Comparison of ENCODE assay signal across 25 cellular contexts in genomic region chr17:56884483-56885144, GRCh38. TPM values are rescaled to one million over a fixed set of nuclear protein-coding genes. Genes with fewer than 3 reads are reported as not detected.
DNase-seq lines count a peak whose midpoint lies in the region; ATAC-seq and TF ChIP-seq lines count a peak whose summit lies in the region.
"Had no signal": no experiment of that assay in that cellular context is flagged by ENCODE, and none has a peak within 500 bp of the region (broad histone marks: within the 10 kb centered on the region; RNA-seq: fewer than 3 reads in every experiment).

No MANE protein-coding gene starts in this region.

- no peaks in the 10 kb centered on the region for H3K4me1 Mint-ChIP-seq in activated CD8-positive, alpha-beta T cell treated with anti-CD3 and anti-CD28 coated beads for 36 hours (ENCODE audit: low read depth)
- H3K4me1 Mint-ChIP-seq in activated CD8-positive, alpha-beta T cell treated with anti-CD3 and anti-CD28 coated beads, Interleukin-2, amount 10 ng/mL, durations not matched to agents 7 days and 5 days (ENCODE audit: low read depth), result no peaks in the 10 kb centered on the region
- peaks cover 18% of the 10 kb centered on the region for H3K4me1 Mint-ChIP-seq in activated T-helper 17 cell treated with anti-CD3 and anti-CD28 coated beads, Interleukin-2, amount 50 U/mL, for 72 hours
- peaks cover 12% of the 10 kb centered on the region for H3K4me1 Mint-ChIP-seq in endothelial cell (ENCODE audit: unreplicated experiment)
- H3K4me1 Mint-ChIP-seq: activated naive CD4-positive, alpha-beta T cell treated with anti-CD3 and anti-CD28 coated beads, Interleukin-2, amount 50 U/mL, for 24 hours; nephron progenitor cell had no signal

- H4K8ac ChIP-seq in neuronal stem cell (ENCODE audit: low read depth, low read length), result no peak overlapping the region

- no peak overlapping the region for H3K9ac ChIP-seq in neuronal stem cell (ENCODE audit: low read depth, low read length, poor library complexity)

- ATAC-seq in activated CD8-positive, alpha-beta T cell treated with anti-CD3 and anti-CD28 coated beads for 36 hours, result peak; percentile 47
- no peak for ATAC-seq in activated CD8-positive, alpha-beta T cell treated with anti-CD3 and anti-CD28 coated beads, Interleukin-2, amount 10 ng/mL, durations not matched to agents 7 days and 5 days
- ATAC-seq in activated T-helper 17 cell treated with anti-CD3 and anti-CD28 coated beads, Interleukin-2, amount 50 U/mL, for 72 hours (replicated peaks), result peak; percentile 54
- ATAC-seq: left ventricle myocardium superior had no signal

- DNase-seq in activated CD8-positive, alpha-beta T cell treated with anti-CD3 and anti-CD28 coated beads for 36 hours, result no peak
- no peak for DNase-seq in activated CD8-positive, alpha-beta T cell treated with anti-CD3 and anti-CD28 coated beads, Interleukin-2, amount 10 ng/mL, durations not matched to agents 7 days and 5 days
- DNase-seq in NCI-H1417 (lab: John Stamatoyannopoulos, UW) (peak in 2 of 3 experiments; percentile 46 to 81), neuronal stem cell (ENCODE audit: low spot score) (no peak), NCI-H510A (lab: John Stamatoyannopoulos, UW) (no peak), endothelial cell (ENCODE audit: low spot score) (no peak), NCI-H82 treated with DMSO at 0.1 percent for 48 hours (lab: John Stamatoyannopoulos, UW; ENCODE audit: unreplicated experiment) (no peak)
- DNase-seq: activated CD4-positive, alpha-beta T cell treated with anti-CD3 and anti-CD28 coated beads, Interleukin-2, amount 50 U/mL, for 48 hours; activated T-cell treated with anti-CD3 and anti-CD28 coated beads, Interleukin-2, amount 50 U/mL, for 1 hour; BE2C; EL; erythroblast; foreskin melanocyte; KG1; left ventricle myocardium superior; midbrain; NCI-H187; NCI-H446; nephron progenitor cell; RPMI8226; sigmoid colon; stimulated activated CD8-positive, alpha-beta memory T cell treated with anti-CD3 and anti-CD28 coated beads, Interleukin-4, amount 100 ng/mL, for 48 hours had no signal

- peaks cover 0 to 1% of the 10 kb centered on the region in 2 donors for H3K36me3 ChIP-seq in neuronal stem cell (replicated peaks in 1 of 2; ENCODE audit: control insufficient read depth in 2 of 2, insufficient read depth in 2 of 2, low read length in 2 of 2)
- H3K36me3 ChIP-seq: BE2C had no signal

- H4K91ac ChIP-seq in neuronal stem cell (ENCODE audit: low read depth, low read length, poor library complexity), result no peak overlapping the region

- H2AK5ac ChIP-seq in neuronal stem cell (ENCODE audit: low read depth, low read length), result no peak overlapping the region

- H3K27ac Mint-ChIP-seq in activated CD8-positive, alpha-beta T cell treated with anti-CD3 and anti-CD28 coated beads for 36 hours, result no peak overlapping the region
- H3K27ac Mint-ChIP-seq in activated CD8-positive, alpha-beta T cell treated with anti-CD3 and anti-CD28 coated beads, Interleukin-2, amount 10 ng/mL, durations not matched to agents 7 days and 5 days, result no peak overlapping the region
- H3K27ac Mint-ChIP-seq in activated T-helper 17 cell treated with anti-CD3 and anti-CD28 coated beads, Interleukin-2, amount 50 U/mL, for 72 hours, result peak overlapping the region; percentile 20
- H3K27ac Mint-ChIP-seq in endothelial cell (ENCODE audit: unreplicated experiment), result no peak overlapping the region
- H3K27ac Mint-ChIP-seq: activated naive CD4-positive, alpha-beta T cell treated with anti-CD3 and anti-CD28 coated beads, Interleukin-2, amount 50 U/mL, for 24 hours; nephron progenitor cell had no signal

- TF ChIP-seq CTCF in activated CD8-positive, alpha-beta T cell treated with anti-CD3 and anti-CD28 coated beads for 36 hours (IDR thresholded peaks at IDR 0.05), result no peak
- no peak for TF ChIP-seq CTCF in endothelial cell (IDR thresholded peaks at IDR 0.05; ENCODE audit: unreplicated experiment)

- no peak overlapping the region for H2BK12ac ChIP-seq in neuronal stem cell (ENCODE audit: low read length)

- POLR2A ChIA-PET in activated CD8-positive, alpha-beta T cell treated with anti-CD3 and anti-CD28 coated beads for 36 hours (lab: Charles Lee), result interaction anchor here (0.6 to 2.1 kb wide), 3 partner anchors 8 to 14 kb away, joined by 3 to 5 read pairs (median 4); no protein-coding TSS in a partner anchor
- POLR2A ChIA-PET in activated CD8-positive, alpha-beta T cell treated with anti-CD3 and anti-CD28 coated beads, Interleukin-2, amount 10 ng/mL, durations not matched to agents 7 days and 5 days (lab: Charles Lee), result no interaction called here

- no peaks in the 10 kb centered on the region for H3K27me3 ChIP-seq in neuronal stem cell (ENCODE audit: control insufficient read depth in 3 of 3, insufficient read depth in 3 of 3, low read depth in 1 of 3, low read length in 3 of 3)
- H3K27me3 ChIP-seq: sigmoid colon had no signal

- peak overlapping the region; percentile 35 for H3K23ac ChIP-seq in neuronal stem cell (ENCODE audit: low read depth, low read length, poor library complexity)

- no peak overlapping the region for H2BK5ac ChIP-seq in neuronal stem cell (ENCODE audit: low read length)

- H2BK15ac ChIP-seq in neuronal stem cell (ENCODE audit: low read length), result no peak overlapping the region

- peaks cover 8 to 13% of the 10 kb centered on the region in 2 donors for H3K9me3 ChIP-seq in neuronal stem cell (replicated peaks in 1 of 2; ENCODE audit: control insufficient read depth in 2 of 2, insufficient read depth in 1 of 2, low read depth in 1 of 2, low read length in 2 of 2)
- H3K9me3 ChIP-seq: BE2C, sigmoid colon had no signal

- peaks cover 20% of the 10 kb centered on the region for H3K9me3 Mint-ChIP-seq in activated CD8-positive, alpha-beta T cell treated with anti-CD3 and anti-CD28 coated beads for 36 hours
- peaks cover 9% of the 10 kb centered on the region for H3K9me3 Mint-ChIP-seq in activated CD8-positive, alpha-beta T cell treated with anti-CD3 and anti-CD28 coated beads, Interleukin-2, amount 10 ng/mL, durations not matched to agents 7 days and 5 days (ENCODE audit: insufficient read depth)
- peaks cover 3% of the 10 kb centered on the region for H3K9me3 Mint-ChIP-seq in activated T-helper 17 cell treated with anti-CD3 and anti-CD28 coated beads, Interleukin-2, amount 50 U/mL, for 72 hours
- H3K9me3 Mint-ChIP-seq in endothelial cell (ENCODE audit: unreplicated experiment), result peaks cover 7% of the 10 kb centered on the region
- H3K9me3 Mint-ChIP-seq: activated naive CD4-positive, alpha-beta T cell treated with anti-CD3 and anti-CD28 coated beads, Interleukin-2, amount 50 U/mL, for 24 hours had no signal

- no peak overlapping the region for H3K18ac ChIP-seq in neuronal stem cell (ENCODE audit: low read length)

- H2BK120ac ChIP-seq in neuronal stem cell (ENCODE audit: low read depth, low read length), result no peak overlapping the region

- CTCF ChIA-PET in activated CD8-positive, alpha-beta T cell treated with anti-CD3 and anti-CD28 coated beads for 36 hours (lab: Charles Lee), result interaction anchor here (1.1 to 2.1 kb wide), 2 partner anchors 8 to 59 kb away, joined by 3 to 7 read pairs; no protein-coding TSS in a partner anchor
- CTCF ChIA-PET in activated CD8-positive, alpha-beta T cell treated with anti-CD3 and anti-CD28 coated beads, Interleukin-2, amount 10 ng/mL, durations not matched to agents 7 days and 5 days (lab: Charles Lee), result interaction anchor here (1.1 to 1.5 kb wide), 2 partner anchors 55 to 65 kb away, joined by 3 read pairs; no protein-coding TSS in a partner anchor

- no peak overlapping the region for H3K27ac ChIP-seq in neuronal stem cell (replicated peaks; ENCODE audit: low read length)
- H3K27ac ChIP-seq: sigmoid colon, SK-N-MC had no signal

- H3K4me3 ChIP-seq in neuronal stem cell (ENCODE audit: low read length in 2 of 2), result no peak overlapping the region
- H3K4me3 ChIP-seq: sigmoid colon, SK-N-MC had no signal

- no peak overlapping the region for H2AFZ ChIP-seq in neuronal stem cell (ENCODE audit: low read length)

- H3K27me3 Mint-ChIP-seq in activated CD8-positive, alpha-beta T cell treated with anti-CD3 and anti-CD28 coated beads for 36 hours, result no peaks in the 10 kb centered on the region
- H3K27me3 Mint-ChIP-seq in activated CD8-positive, alpha-beta T cell treated with anti-CD3 and anti-CD28 coated beads, Interleukin-2, amount 10 ng/mL, durations not matched to agents 7 days and 5 days (ENCODE audit: low read depth), result no peaks in the 10 kb centered on the region
- H3K27me3 Mint-ChIP-seq in activated T-helper 17 cell treated with anti-CD3 and anti-CD28 coated beads, Interleukin-2, amount 50 U/mL, for 72 hours, result no peaks in the 10 kb centered on the region
- H3K27me3 Mint-ChIP-seq in endothelial cell (ENCODE audit: unreplicated experiment), result peaks cover 6% of the 10 kb centered on the region
- H3K27me3 Mint-ChIP-seq: activated naive CD4-positive, alpha-beta T cell treated with anti-CD3 and anti-CD28 coated beads, Interleukin-2, amount 50 U/mL, for 24 hours had no signal

- no peaks in the 10 kb centered on the region for H3K4me1 ChIP-seq in neuronal stem cell (ENCODE audit: control insufficient read depth in 2 of 2, insufficient read depth in 1 of 2, low read depth in 1 of 2, low read length in 2 of 2)
- H3K4me1 ChIP-seq: BE2C, sigmoid colon had no signal

- no peak overlapping the region for H3K4me3 Mint-ChIP-seq in activated CD8-positive, alpha-beta T cell treated with anti-CD3 and anti-CD28 coated beads for 36 hours
- H3K4me3 Mint-ChIP-seq in activated CD8-positive, alpha-beta T cell treated with anti-CD3 and anti-CD28 coated beads, Interleukin-2, amount 10 ng/mL, durations not matched to agents 7 days and 5 days, result no peak overlapping the region
- H3K4me3 Mint-ChIP-seq in activated T-helper 17 cell treated with anti-CD3 and anti-CD28 coated beads, Interleukin-2, amount 50 U/mL, for 72 hours, result no peak overlapping the region
- H3K4me3 Mint-ChIP-seq in endothelial cell (ENCODE audit: unreplicated experiment), result no peak overlapping the region
- H3K4me3 Mint-ChIP-seq: activated naive CD4-positive, alpha-beta T cell treated with anti-CD3 and anti-CD28 coated beads, Interleukin-2, amount 50 U/mL, for 24 hours; nephron progenitor cell had no signal

- no peak overlapping the region for H3K4me2 ChIP-seq in neuronal stem cell (ENCODE audit: insufficient read depth, low read length, poor library complexity, severe bottlenecking)

- H3K36me3 Mint-ChIP-seq in activated CD8-positive, alpha-beta T cell treated with anti-CD3 and anti-CD28 coated beads for 36 hours (ENCODE audit: low read depth), result peaks cover 39% of the 10 kb centered on the region
- peaks cover 39% of the 10 kb centered on the region for H3K36me3 Mint-ChIP-seq in activated CD8-positive, alpha-beta T cell treated with anti-CD3 and anti-CD28 coated beads, Interleukin-2, amount 10 ng/mL, durations not matched to agents 7 days and 5 days (ENCODE audit: low read depth)
- H3K36me3 Mint-ChIP-seq in activated T-helper 17 cell treated with anti-CD3 and anti-CD28 coated beads, Interleukin-2, amount 50 U/mL, for 72 hours (ENCODE audit: low read depth), result peaks cover 41% of the 10 kb centered on the region
- peaks cover 15% of the 10 kb centered on the region for H3K36me3 Mint-ChIP-seq in endothelial cell (ENCODE audit: low read depth, unreplicated experiment)

- H3K4ac ChIP-seq in neuronal stem cell (ENCODE audit: low read length), result no peak overlapping the region

- no peaks in the 10 kb centered on the region for H3K79me1 ChIP-seq in neuronal stem cell (ENCODE audit: low read depth, low read length)

- H3K14ac ChIP-seq in neuronal stem cell (ENCODE audit: low read length), result no peak overlapping the region

- intact Hi-C loops in activated CD8-positive, alpha-beta T cell treated with anti-CD3 and anti-CD28 coated beads for 36 hours (cut with micrococcal nuclease), result no loop called here

- no CpG with 5 or more reads among the region's 3 CpGs for WGBS in neuronal stem cell (ENCODE audit: extremely low coverage in 2 of 2, insufficient read length in 2 of 2, insufficient replicate concordance in 1 of 2), 2 donors

RNA-seq across cellular contexts. Expression of gene TRIM25, which starts 29.2 kb away (rescaled TPM):
- 10 to 100 TPM; 94.2 to 95.6 TPM for total RNA-seq in activated CD8-positive, alpha-beta T cell treated with anti-CD3 and anti-CD28 coated beads for 36 hours
- total RNA-seq in activated CD8-positive, alpha-beta T cell treated with anti-CD3 and anti-CD28 coated beads, Interleukin-2, amount 10 ng/mL, durations not matched to agents 7 days and 5 days, result 100 to 1,000 TPM; 131 to 142 TPM
- 100 to 1,000 TPM; 121 to 285 TPM for total RNA-seq in activated T-helper 17 cell treated with anti-CD3 and anti-CD28 coated beads, Interleukin-2, amount 50 U/mL, for 72 hours
- 9.0 TPM for polyA plus RNA-seq in neuronal stem cell (2013, experiment 1 of 2)
- polyA plus RNA-seq in neuronal stem cell (2013, experiment 2 of 2), result 8.7 TPM
- 13.8 TPM for total RNA-seq in endothelial cell (ENCODE audit: unreplicated experiment)

RNA-seq across cellular contexts. Expression of gene DGKE, which starts 50.7 kb away (rescaled TPM):
- 10 to 100 TPM; 25.1 to 29.0 TPM for total RNA-seq in activated CD8-positive, alpha-beta T cell treated with anti-CD3 and anti-CD28 coated beads for 36 hours
- 10 to 100 TPM; 30.8 to 31.1 TPM for total RNA-seq in activated CD8-positive, alpha-beta T cell treated with anti-CD3 and anti-CD28 coated beads, Interleukin-2, amount 10 ng/mL, durations not matched to agents 7 days and 5 days
- 10 to 100 TPM; 44.1 to 49.9 TPM for total RNA-seq in activated T-helper 17 cell treated with anti-CD3 and anti-CD28 coated beads, Interleukin-2, amount 50 U/mL, for 72 hours
- 3.7 TPM for polyA plus RNA-seq in neuronal stem cell (2013, experiment 1 of 2)
- polyA plus RNA-seq in neuronal stem cell (2013, experiment 2 of 2), result 3.2 TPM
- total RNA-seq in endothelial cell (ENCODE audit: unreplicated experiment), result 3.3 TPM

RNA-seq across cellular contexts. Expression of gene C17orf67, which starts 50.9 kb away (rescaled TPM):
- total RNA-seq in activated CD8-positive, alpha-beta T cell treated with anti-CD3 and anti-CD28 coated beads for 36 hours, result 1 to 10 TPM; 2.3 TPM
- total RNA-seq in activated CD8-positive, alpha-beta T cell treated with anti-CD3 and anti-CD28 coated beads, Interleukin-2, amount 10 ng/mL, durations not matched to agents 7 days and 5 days, result 1 to 10 TPM; 3.1 to 3.2 TPM
- 1 to 10 TPM; 5.0 to 5.6 TPM for total RNA-seq in activated T-helper 17 cell treated with anti-CD3 and anti-CD28 coated beads, Interleukin-2, amount 50 U/mL, for 72 hours
- polyA plus RNA-seq in neuronal stem cell (2013, experiment 1 of 2), result 1.4 TPM
- 1.4 TPM for polyA plus RNA-seq in neuronal stem cell (2013, experiment 2 of 2)
- 1.7 TPM for total RNA-seq in endothelial cell (ENCODE audit: unreplicated experiment)

Comparison
In these comparisons a context has a peak if more than half of its experiments do, and no peak if none do; other contexts are left out.
1. DNase-seq: peak in NCI-H1417 (2 of 3); none in activated CD8-positive, alpha-beta T cell treated with anti-CD3 and anti-CD28 coated beads for 36 hours (single experiment), activated CD8-positive, alpha-beta T cell treated with anti-CD3 and anti-CD28 coated beads, Interleukin-2, amount 10 ng/mL, durations not matched to agents 7 days and 5 days (single experiment), neuronal stem cell (single experiment), NCI-H510A (single experiment), endothelial cell (single experiment) and NCI-H82 treated with DMSO at 0.1 percent for 48 hours (single experiment).